ENCODE assay signal across 8 cellular contexts in genomic region chr1:160862151-160863061, GRCh38. TPM values are rescaled to one million over a fixed set of nuclear protein-coding genes. Genes with fewer than 3 reads are reported as not detected.
A peak's percentile ranks its signal among the peaks of the same experiment; 100 is the strongest.
DNase-seq lines count a peak whose midpoint lies in the region; ATAC-seq, FAIRE-seq and TF ChIP-seq lines count a peak whose summit lies in the region.

Gene CD244 (minus strand): TSS chr1:160862887. CDS start chr1:160862677, 210 bp downstream.

- H3K27ac Mint-ChIP-seq in stimulated activated naive B cell treated with anti-CD40 and anti-IgM and Interleukin-4, amounts not matched to agents 10 μg/mL and 1 μg/mL and 100 μg/mL, for 72 hours, result peak within 1 kb of the TSS; percentile 64

- peak within 1 kb of the TSS; percentile 79 for H3K4me2 ChIP-seq in BLaER1

- H3K9me3 ChIP-seq in BLaER1, result no peaks in the 10 kb centered on the region
- no peaks in the 10 kb centered on the region for H3K9me3 ChIP-seq in left lung
- H3K9me3 ChIP-seq in kidney (ENCODE audit: control insufficient read depth in 1 of 2, low read length in 2 of 2), result no peaks in the 10 kb centered on the region

- H3K36me3 Mint-ChIP-seq in stimulated activated naive B cell treated with anti-CD40 and anti-IgM and Interleukin-4, amounts not matched to agents 10 μg/mL and 1 μg/mL and 100 μg/mL, for 72 hours, result no peaks in the 10 kb centered on the region

- H3K27me3 ChIP-seq in BLaER1, result no peaks in the 10 kb centered on the region
- H3K27me3 ChIP-seq in HL-60 (ENCODE audit: insufficient read depth, poor library complexity, severe bottlenecking), result no peaks in the 10 kb centered on the region
- H3K27me3 ChIP-seq in left lung, result peaks cover 0 to 13% of the 10 kb centered on the region in 2 donors

- no peak for TF ChIP-seq CTCF in HL-60 (IDR thresholded peaks at IDR 0.05; ENCODE audit: insufficient read depth, low read length)
- TF ChIP-seq CTCF in left lung (IDR thresholded peaks at IDR 0.05), result no peak
- TF ChIP-seq CTCF in kidney (IDR thresholded peaks at IDR 0.05; ENCODE audit: borderline replicate concordance, extremely low read depth, insufficient read depth), result no peak

- peak within 1 kb of the TSS; percentile 48; the same call in 1 of the 2 replicates for H3K27ac ChIP-seq in BLaER1
- peak within 1 kb of the TSS; percentile 93 for H3K27ac ChIP-seq in HL-60 (replicated peaks)
- peak within 1 kb of the TSS in 1 of 2 donors; percentile 77 for H3K27ac ChIP-seq in left lung
- H3K27ac ChIP-seq in kidney (ENCODE audit: low read depth in 2 of 2, low read length in 2 of 2), result no peak within 1 kb of the TSS

- intact Hi-C loops in left lung (cut with DNase I) (no loop called here), kidney (cut with DNase I) (no loop called here)

- peaks cover 0 to 8% of the 10 kb centered on the region in 2 donors for H3K27me3 Mint-ChIP-seq in stimulated activated naive B cell treated with anti-CD40 and anti-IgM and Interleukin-4, amounts not matched to agents 10 μg/mL and 1 μg/mL and 100 μg/mL, for 72 hours

- H3K36me3 ChIP-seq in BLaER1 (no peaks in the 10 kb centered on the region), left lung (no peaks in the 10 kb centered on the region), kidney (ENCODE audit: control insufficient read depth in 1 of 2, insufficient read depth in 2 of 2, low read length in 2 of 2) (no peaks in the 10 kb centered on the region)

- peak; percentile 64 for ATAC-seq in GM19438 (IDR thresholded peaks at IDR 0.05; ENCODE audit: low read depth, unreplicated experiment)
- ATAC-seq in left lung, result peak; percentile 84
- peak; percentile 93 to 94 for ATAC-seq in stimulated activated naive B cell treated with anti-CD40 and anti-IgM and Interleukin-4, amounts not matched to agents 10 μg/mL and 1 μg/mL and 100 μg/mL, for 72 hours (replicated peaks)

- DNase-seq in HL-60 (ENCODE audit: low read depth in 1 of 2, low spot score in 1 of 2) (peak; percentile 83 to 98), left lung (peak; percentile 57 to 84), iPS-NIHi11 (ENCODE audit: low spot score) (no peak), kidney (no peak)
- DNase-seq in activated CD8-positive, alpha-beta memory T cell treated with anti-CD3 and anti-CD28 coated beads, Interleukin-2, amount 50 U/mL, for 4 hours, result peak; percentile 61
- peak; percentile 53 for DNase-seq in stimulated activated naive B cell treated with anti-CD40 and anti-IgM and Interleukin-4, amounts not matched to agents 10 μg/mL and 1 μg/mL and 100 μg/mL, for 72 hours

- H4K20me1 ChIP-seq in BLaER1, result no peaks in the 10 kb centered on the region

- H3K4me3 Mint-ChIP-seq in stimulated activated naive B cell treated with anti-CD40 and anti-IgM and Interleukin-4, amounts not matched to agents 10 μg/mL and 1 μg/mL and 100 μg/mL, for 72 hours, result peak within 1 kb of the TSS; percentile 55 to 67

- H3K4me1 ChIP-seq in BLaER1 (peaks cover 39% of the 10 kb centered on the region), left lung (peaks cover 0 to 52% of the 10 kb centered on the region in 2 donors), kidney (ENCODE audit: control insufficient read depth in 1 of 2, insufficient read depth in 1 of 2, low read depth in 1 of 2, low read length in 2 of 2) (no peaks in the 10 kb centered on the region)

- H3K9ac ChIP-seq in BLaER1 (peak within 1 kb of the TSS; percentile 48; the same call in 1 of the 2 replicates), kidney (ENCODE audit: low read length in 2 of 2) (no peak within 1 kb of the TSS)

- H3K4me1 Mint-ChIP-seq in stimulated activated naive B cell treated with anti-CD40 and anti-IgM and Interleukin-4, amounts not matched to agents 10 μg/mL and 1 μg/mL and 100 μg/mL, for 72 hours, result peaks cover 21 to 29% of the 10 kb centered on the region in 2 donors

- FAIRE-seq in kidney (lab: Jason Lieb, UNC), result no peak

- H3K9me3 Mint-ChIP-seq in stimulated activated naive B cell treated with anti-CD40 and anti-IgM and Interleukin-4, amounts not matched to agents 10 μg/mL and 1 μg/mL and 100 μg/mL, for 72 hours, result no peaks in the 10 kb centered on the region

- H3K4me3 ChIP-seq in BLaER1, result no peak within 1 kb of the TSS
- peak within 1 kb of the TSS; percentile 64 for H3K4me3 ChIP-seq in HL-60 (replicated peaks; ENCODE audit: insufficient read depth, low read length)
- peak within 1 kb of the TSS in 1 of 2 donors; percentile 13 for H3K4me3 ChIP-seq in left lung
- no peak within 1 kb of the TSS for H3K4me3 ChIP-seq in kidney (ENCODE audit: low read length in 2 of 2)

RNA-seq across cellular contexts. Expression of gene CD244, which starts in this region (rescaled TPM):
- total RNA-seq in left lung (1 to 10 TPM in 1 of 2 donors, under 1 TPM in 1; 0.90 to 3.7 TPM), kidney (1.8 TPM)
- polyA plus RNA-seq in kidney (ENCODE audit: insufficient read depth, low read depth, low replicate concordance), result 0.15 TPM

Comparison
In these comparisons a context has a peak if more than half of its experiments do, and no peak if none do; other contexts are left out.
1. H3K27ac ChIP-seq: peak in BLaER1 (single experiment) and HL-60 (single experiment); none in kidney (0 of 2).
2. DNase-seq: peak in HL-60 (2 of 2), activated CD8-positive, alpha-beta memory T cell treated with anti-CD3 and anti-CD28 coated beads, Interleukin-2, amount 50 U/mL, for 4 hours (single experiment), left lung (2 of 2) and stimulated activated naive B cell treated with anti-CD40 and anti-IgM and Interleukin-4, amounts not matched to agents 10 μg/mL and 1 μg/mL and 100 μg/mL, for 72 hours (single experiment); none in iPS-NIHi11 (single experiment) and kidney (single experiment).
3. Peak in every context shown above with its lines, with median percentiles within 50 percentile points of each other: ATAC-seq.